ENCODE assay signal across 8 cellular contexts in genomic region chr9:113614843-113615648, GRCh38.
A peak's percentile ranks its signal among the peaks of the same experiment; 100 is the strongest.
DNase-seq lines count a peak whose midpoint lies in the region; ATAC-seq, FAIRE-seq and TF ChIP-seq lines count a peak whose summit lies in the region.

No MANE protein-coding gene starts in this region.

- no peak for TF ChIP-seq POLR2A in GM12892 (IDR thresholded peaks at IDR 0.05; ENCODE audit: low read depth, low read length)

- peaks cover 14 to 15% of the 10 kb centered on the region in 2 donors for H3K4me1 ChIP-seq in duodenal mucosa (ENCODE audit: control insufficient read depth in 1 of 2, insufficient read depth in 2 of 2, low read length in 2 of 2)

- DNase-seq in GM12892 (ENCODE audit: insufficient read length) (no peak), omental fat pad (ENCODE audit: low spot score) (no peak), ureter (ENCODE audit: low spot score) (no peak), NCI-H146 treated with DMSO at 0.1 percent for 48 hours (lab: John Stamatoyannopoulos, UW; ENCODE audit: unreplicated experiment) (no peak), NK-92 (lab: John Stamatoyannopoulos, UW; ENCODE audit: unreplicated experiment) (no peak)
- no peak for DNase-seq in effector memory CD8-positive, alpha-beta T cell

- H3K27me3 Mint-ChIP-seq in effector memory CD8-positive, alpha-beta T cell, result peaks cover 6 to 14% of the 10 kb centered on the region in 2 donors

- no peaks in the 10 kb centered on the region for H3K36me3 ChIP-seq in duodenal mucosa (ENCODE audit: control insufficient read depth in 1 of 2, insufficient read depth in 2 of 2, low read length in 2 of 2)

- H3K4me3 Mint-ChIP-seq in effector memory CD8-positive, alpha-beta T cell, result no peak overlapping the region

- TF ChIP-seq CTCF in omental fat pad (IDR thresholded peaks at IDR 0.05), result no peak

- no peak overlapping the region for H3K4me3 ChIP-seq in duodenal mucosa (ENCODE audit: low read depth in 1 of 2, low read length in 2 of 2)

- peaks cover 3% of the 10 kb centered on the region for H3K36me3 Mint-ChIP-seq in effector memory CD8-positive, alpha-beta T cell (ENCODE audit: insufficient read depth)

- H3K4me1 Mint-ChIP-seq in effector memory CD8-positive, alpha-beta T cell (ENCODE audit: low read depth in 2 of 2), result peaks cover 0 to 1% of the 10 kb centered on the region in 2 donors

- H3K27ac Mint-ChIP-seq in effector memory CD8-positive, alpha-beta T cell, result no peak overlapping the region

- ATAC-seq in HG03095 (IDR thresholded peaks at IDR 0.05; ENCODE audit: unreplicated experiment) (peak; percentile 59), omental fat pad (ENCODE audit: low FRiP score) (peak; percentile 22)
- ATAC-seq in effector memory CD8-positive, alpha-beta T cell (replicated peaks), result no peak

- H3K9ac ChIP-seq in duodenal mucosa (ENCODE audit: low read depth in 1 of 2, low read length in 2 of 2), result no peak overlapping the region

- H3K27me3 ChIP-seq in duodenal mucosa (ENCODE audit: control insufficient read depth in 1 of 2, insufficient read depth in 2 of 2, low read length in 2 of 2), result no peaks in the 10 kb centered on the region

- no peaks in the 10 kb centered on the region for H3K9me3 Mint-ChIP-seq in effector memory CD8-positive, alpha-beta T cell

- no peaks in the 10 kb centered on the region for H3K9me3 ChIP-seq in duodenal mucosa (ENCODE audit: control insufficient read depth in 1 of 2, low read length in 2 of 2)

- H3K27ac ChIP-seq in duodenal mucosa (ENCODE audit: low read depth, low read length), result peak overlapping the region; percentile 24

- peak; percentile 67 for FAIRE-seq in GM12892 (lab: Jason Lieb, UNC)
